Comparison of ENCODE assay signal across 8 cellular contexts in genomic region chr3:101635954-101636798, GRCh38. TPM values are rescaled to one million over a fixed set of nuclear protein-coding genes. Genes with fewer than 3 reads are reported as not detected.
A peak's percentile ranks its signal among the peaks of the same experiment; 100 is the strongest.
DNase-seq lines count a peak whose midpoint lies in the region; ATAC-seq and TF ChIP-seq lines count a peak whose summit lies in the region.

No MANE protein-coding gene starts in this region.

- ATAC-seq in GM21367 (IDR thresholded peaks at IDR 0.05; ENCODE audit: unreplicated experiment), result peak; percentile 95
- no peak for ATAC-seq in HG02970 (IDR thresholded peaks at IDR 0.05; ENCODE audit: low FRiP score, unreplicated experiment)

- H3K9me3 ChIP-seq in SJSA1 (replicated peaks) (no peaks in the 10 kb centered on the region), left ventricle myocardium inferior (replicated peaks) (no peaks in the 10 kb centered on the region)

- no peaks in the 10 kb centered on the region for H3K27me3 ChIP-seq in HL-60 (ENCODE audit: insufficient read depth, poor library complexity, severe bottlenecking)
- H3K27me3 ChIP-seq in SJSA1 (replicated peaks), result no peaks in the 10 kb centered on the region
- no peaks in the 10 kb centered on the region for H3K27me3 ChIP-seq in left ventricle myocardium inferior (ENCODE audit: low read depth)

- no peak overlapping the region for H3K4me3 ChIP-seq in HL-60 (replicated peaks; ENCODE audit: insufficient read depth, low read length)
- no peak overlapping the region for H3K4me3 ChIP-seq in SJSA1
- no peak overlapping the region for H3K4me3 ChIP-seq in left ventricle myocardium inferior

- H3K27ac ChIP-seq in HL-60 (replicated peaks), result no peak overlapping the region
- no peak overlapping the region for H3K27ac ChIP-seq in SJSA1
- no peak overlapping the region for H3K27ac ChIP-seq in left ventricle myocardium inferior (replicated peaks)

- TF ChIP-seq CTCF in HL-60 (IDR thresholded peaks at IDR 0.05; ENCODE audit: insufficient read depth, low read length), result peak; percentile 58
- peak; percentile 75 for TF ChIP-seq CTCF in left ventricle myocardium inferior (IDR thresholded peaks at IDR 0.05; ENCODE audit: borderline replicate concordance)

- H3K36me3 ChIP-seq in SJSA1 (no peaks in the 10 kb centered on the region), left ventricle myocardium inferior (no peaks in the 10 kb centered on the region)

- H3K4me1 ChIP-seq in SJSA1 (replicated peaks) (no peaks in the 10 kb centered on the region), left ventricle myocardium inferior (no peaks in the 10 kb centered on the region)

- intact Hi-C loops in left ventricle myocardium inferior (cut with micrococcal nuclease), result no loop called here

- DNase-seq in DMS53 treated with DMSO at 0.1 percent for 48 hours (lab: John Stamatoyannopoulos, UW; ENCODE audit: unreplicated experiment), result peak; percentile 14
- peak; percentile 10 to 77 for DNase-seq in HL-60 (ENCODE audit: low read depth in 1 of 2, low spot score in 1 of 2)
- peak; percentile 43 to 51 for DNase-seq in SJSA1 (ENCODE audit: low read depth in 1 of 2, low spot score in 2 of 2)
- DNase-seq in activated naive CD4-positive, alpha-beta T cell (lab: John Stamatoyannopoulos, UW), result peak; percentile 7 to 63 (median 24)
- peak; percentile 49 for DNase-seq in left ventricle myocardium inferior
- DNase-seq in smooth muscle cell of the brain vasculature (ENCODE audit: low read depth, low spot score), result peak; percentile 2

RNA-seq across cellular contexts. Expression of gene ZBTB11, which starts 40.8 kb away (rescaled TPM):
- 13.1 and 21.1 TPM in 2 replicates for total RNA-seq in SJSA1 (2014; rRNA removed; shearing (Covaris generic))
- 10.3 TPM for total RNA-seq in left ventricle myocardium inferior

RNA-seq across cellular contexts. Expression of gene RPL24, which starts 50.3 kb away (rescaled TPM):
- total RNA-seq in SJSA1 (2014; rRNA removed; shearing (Covaris generic)), result 1,079 and 1,363 TPM in 2 replicates
- total RNA-seq in left ventricle myocardium inferior, result 770 TPM
